Comparison of ENCODE assay signal across 22 cellular contexts in the genomic region with DNA sequence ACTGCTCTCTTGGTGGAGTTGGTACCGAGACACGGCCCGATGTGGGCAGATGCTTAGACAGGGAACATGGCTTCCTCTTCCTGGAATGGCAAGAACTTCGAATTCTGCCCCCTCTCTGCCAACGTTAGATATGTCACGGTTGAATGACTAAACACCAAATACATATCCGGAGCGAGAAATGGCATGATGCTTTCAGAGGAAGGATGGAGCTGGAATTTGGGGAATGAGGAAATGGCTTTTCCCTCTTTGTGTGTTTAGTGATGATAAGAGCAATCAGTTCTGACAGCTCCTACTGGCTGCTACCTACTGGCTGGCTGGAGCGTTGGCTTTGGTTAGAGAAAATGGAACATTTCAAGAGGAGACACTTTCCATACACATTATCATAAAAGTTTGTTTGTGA.
DNase-seq lines count a peak whose midpoint lies in the region; ATAC-seq, FAIRE-seq and TF ChIP-seq lines count a peak whose summit lies in the region.
"Had no signal": no experiment of that assay in that cellular context is flagged by ENCODE, and none has a peak within 500 bp of the region (broad histone marks: within the 10 kb centered on the region; RNA-seq: fewer than 3 reads in every experiment).

No MANE protein-coding gene starts in this region.

- no peaks in the 10 kb centered on the region for H3K9me1 ChIP-seq in K562 (ENCODE audit: control insufficient read depth, insufficient read depth, low read length)

- intact Hi-C loops in K562 (cut with micrococcal nuclease) = no loop called here

- DNase-seq in ELR (ENCODE audit: low read depth) (peak; percentile 7), K562 (ENCODE audit: extremely low read depth in 1 of 4, low spot score in 3 of 4) (peak; percentile 14 to 62 (median 26)), fibroblast of pulmonary artery (ENCODE audit: low read depth) (peak; percentile 65), pulmonary artery endothelial cell (ENCODE audit: low read depth, low spot score) (peak; percentile 69), suprapubic skin (ENCODE audit: low spot score in 2 of 2) (no peak), MG63 (no peak)
- DNase-seq in effector memory CD4-positive, alpha-beta T cell = no peak
- DNase-seq: activated CD4-positive, alpha-beta memory T cell treated with anti-CD3 and anti-CD28 coated beads for 36 hours; activated CD8-positive, alpha-beta memory T cell treated with anti-CD3 and anti-CD28 coated beads, Interleukin-2, amount 50 U/mL, for 4 hours; erythroblast; foreskin fibroblast; left colon; NCI-H1105; NCI-H2029; NCI-H345; NCI-H748 treated with DMSO at 0.1 percent for 48 hours; stimulated activated CD4-positive, alpha-beta T cell treated with anti-CD3 and anti-CD28 coated beads, Interleukin-2, amount 100 ng/mL, for 48 hours; transverse colon had no signal

- peak; percentile 68 for ATAC-seq in K562
- ATAC-seq: left colon had no signal

- no peaks in the 10 kb centered on the region for H4K20me1 ChIP-seq in K562 (replicated peaks; ENCODE audit: control insufficient read depth, insufficient read depth, low read length)

- CTCF ChIA-PET in K562 (lab: Yijun Ruan, JAX; ENCODE audit: low intra/inter-chr PET ratio) = no interaction called here

- in situ Hi-C loops in K562 (cut with MboI) = no loop called here

- no peaks in the 10 kb centered on the region for H3K36me3 ChIP-seq in K562 (ENCODE audit: control insufficient read depth, insufficient read depth, low read length)
- no peaks in the 10 kb centered on the region for H3K36me3 ChIP-seq in suprapubic skin
- H3K36me3 ChIP-seq in effector memory CD4-positive, alpha-beta T cell (ENCODE audit: control insufficient read depth, insufficient read depth, low read length) = no peaks in the 10 kb centered on the region
- H3K36me3 ChIP-seq in MG63 = peaks cover 4% of the 10 kb centered on the region
- H3K36me3 ChIP-seq: right atrium auricular region, transverse colon had no signal

- H3K27me3 ChIP-seq in K562 (ENCODE audit: control insufficient read depth in 2 of 2, insufficient read depth in 2 of 2, low read length in 2 of 2) (no peaks in the 10 kb centered on the region), suprapubic skin (no peaks in the 10 kb centered on the region), MG63 (no peaks in the 10 kb centered on the region)
- H3K27me3 ChIP-seq in effector memory CD4-positive, alpha-beta T cell (replicated peaks; ENCODE audit: control insufficient read depth, insufficient read depth, low read length, poor library complexity, severe bottlenecking) = no peaks in the 10 kb centered on the region
- H3K27me3 ChIP-seq: right atrium auricular region, transverse colon had no signal

- peak; percentile 59; the same call in 1 of the 2 replicates for TF ChIP-seq EP300 in K562 (IDR thresholded peaks at IDR 0.05; ENCODE audit: low read length)
- no peak for TF ChIP-seq EP300 in suprapubic skin (IDR thresholded peaks at IDR 0.05)

- TF ChIP-seq POLR2A in K562 (conservative IDR thresholded peaks at IDR 0.05) (no peak), suprapubic skin (IDR thresholded peaks at IDR 0.05) (no peak)

- peak in 2 of 3 experiments; percentile 20 to 22; a peak in 2 of 6 replicates for TF ChIP-seq CTCF in K562 (IDR thresholded peaks at IDR 0.05 in 2 of 3, conservative IDR thresholded peaks at IDR 0.05 in 1 of 3; ENCODE audit: insufficient read depth in 2 of 3, low read depth in 1 of 3, low read length in 3 of 3)
- TF ChIP-seq CTCF in fibroblast of pulmonary artery (IDR thresholded peaks at IDR 0.05; ENCODE audit: low read length, missing control alignments) = peak; percentile 12
- no peak for TF ChIP-seq CTCF in suprapubic skin (IDR thresholded peaks at IDR 0.05)

- WGBS in K562 (ENCODE audit: insufficient coverage, low coverage, missing lambda C conversion rate) = 6% methylated on average over 9 of the region's 9 CpGs
- WGBS in suprapubic skin = 89% methylated on average over 9 of the region's 9 CpGs

- no peak overlapping the region for H3K27ac ChIP-seq in K562 (ENCODE audit: extremely low read depth, low read depth, low read length)
- H3K27ac ChIP-seq in suprapubic skin = no peak overlapping the region
- H3K27ac ChIP-seq in effector memory CD4-positive, alpha-beta T cell (ENCODE audit: insufficient read depth, low read length, poor library complexity, severe bottlenecking) = no peak overlapping the region
- H3K27ac ChIP-seq: C4-2B, parathyroid adenoma, right atrium auricular region, transverse colon had no signal

- H3K9me3 ChIP-seq in K562 (replicated peaks; ENCODE audit: control insufficient read depth, insufficient read depth, low read depth, low read length) (no peaks in the 10 kb centered on the region), suprapubic skin (no peaks in the 10 kb centered on the region), MG63 (peaks cover 9% of the 10 kb centered on the region)
- H3K9me3 ChIP-seq in effector memory CD4-positive, alpha-beta T cell (ENCODE audit: control insufficient read depth, low read length) = no peaks in the 10 kb centered on the region
- H3K9me3 ChIP-seq: right atrium auricular region, transverse colon had no signal

- H2AFZ ChIP-seq in K562 (ENCODE audit: low read depth, low read length) = no peak overlapping the region; the same call in 1 of the 2 replicates
- H2AFZ ChIP-seq: parathyroid adenoma had no signal

- H3K9ac ChIP-seq in K562 (ENCODE audit: insufficient read depth in 1 of 2, low read depth in 2 of 2, low read length in 2 of 2) = 0 out of 4 replicates have a peak overlapping the region, but pooled peaks of 1 of the 2 experiments have one; percentile 35
- H3K9ac ChIP-seq: parathyroid adenoma had no signal

- H3K79me2 ChIP-seq in K562 (ENCODE audit: control insufficient read depth, insufficient read depth, low read length) = no peaks in the 10 kb centered on the region
- H3K79me2 ChIP-seq: parathyroid adenoma had no signal

- POLR2A ChIA-PET in K562 (lab: Yijun Ruan, JAX) = no interaction called here

- H3K4me3 ChIP-seq in K562 (no peak overlapping the region), fibroblast of pulmonary artery (replicated peaks; ENCODE audit: low read depth, low read length) (no peak overlapping the region), suprapubic skin (no peak overlapping the region), MG63 (no peak overlapping the region)
- H3K4me3 ChIP-seq in effector memory CD4-positive, alpha-beta T cell (ENCODE audit: insufficient read depth, low read depth, low read length, poor library complexity, severe bottlenecking) = no peak overlapping the region
- H3K4me3 ChIP-seq: right atrium auricular region, transverse colon had no signal

- H3K4me2 ChIP-seq in K562 (ENCODE audit: insufficient read depth, low read length) = no peak overlapping the region

- no TSS peak for BruUV-seq in K562 (replicated peaks; lab: Mats Ljungman, UMichigan)

- FAIRE-seq in K562 (lab: Jason Lieb, UNC) = peak; percentile 80
- FAIRE-seq: TTC549 had no signal

- H3K4me1 ChIP-seq in K562 (replicated peaks in 1 of 2; ENCODE audit: control insufficient read depth in 2 of 2, insufficient read depth in 2 of 2, low read length in 2 of 2) = peaks cover 0 to 4% of the 10 kb centered on the region in 2 experiments; a peak in 2 of 5 replicates
- no peaks in the 10 kb centered on the region for H3K4me1 ChIP-seq in suprapubic skin
- no peaks in the 10 kb centered on the region for H3K4me1 ChIP-seq in effector memory CD4-positive, alpha-beta T cell (ENCODE audit: control insufficient read depth, insufficient read depth, low read length, poor library complexity, severe bottlenecking)
- H3K4me1 ChIP-seq: parathyroid adenoma, right atrium auricular region, transverse colon had no signal

- peak in 1 of 2 experiments; percentile 13; a peak in 1 of 4 replicates for TF ChIP-seq RAD21 in K562 (CRISPR knock-in tag; conservative IDR thresholded peaks at IDR 0.05 in 1 of 2, IDR thresholded peaks at IDR 0.05 in 1 of 2)

TF ChIP-seq in K562, 482 proteins besides CTCF, POLR2A, EP300 and RAD21 (continues in another document):
- TF ChIP-seq ZNF174 (CRISPR knock-in tag; IDR thresholded peaks at IDR 0.05) (no peak), POLR2G (IDR thresholded peaks at IDR 0.05; ENCODE audit: low read depth, low read length) (no peak), TRIM28 (IDR thresholded peaks at IDR 0.05) (no peak), HMG20B (CRISPR knock-in tag; IDR thresholded peaks at IDR 0.05) (no peak), WHSC1 (IDR thresholded peaks at IDR 0.05; ENCODE audit: low read length) (no peak), ZNF140 (CRISPR knock-in tag; IDR thresholded peaks at IDR 0.05) (no peak), ZNF766 (CRISPR knock-in tag; conservative IDR thresholded peaks at IDR 0.05) (no peak), ZNF354B (CRISPR knock-in tag; IDR thresholded peaks at IDR 0.05) (no peak), CEBPB (tag; IDR thresholded peaks at IDR 0.05) (no peak)
- TF ChIP-seq, protein P1, sequence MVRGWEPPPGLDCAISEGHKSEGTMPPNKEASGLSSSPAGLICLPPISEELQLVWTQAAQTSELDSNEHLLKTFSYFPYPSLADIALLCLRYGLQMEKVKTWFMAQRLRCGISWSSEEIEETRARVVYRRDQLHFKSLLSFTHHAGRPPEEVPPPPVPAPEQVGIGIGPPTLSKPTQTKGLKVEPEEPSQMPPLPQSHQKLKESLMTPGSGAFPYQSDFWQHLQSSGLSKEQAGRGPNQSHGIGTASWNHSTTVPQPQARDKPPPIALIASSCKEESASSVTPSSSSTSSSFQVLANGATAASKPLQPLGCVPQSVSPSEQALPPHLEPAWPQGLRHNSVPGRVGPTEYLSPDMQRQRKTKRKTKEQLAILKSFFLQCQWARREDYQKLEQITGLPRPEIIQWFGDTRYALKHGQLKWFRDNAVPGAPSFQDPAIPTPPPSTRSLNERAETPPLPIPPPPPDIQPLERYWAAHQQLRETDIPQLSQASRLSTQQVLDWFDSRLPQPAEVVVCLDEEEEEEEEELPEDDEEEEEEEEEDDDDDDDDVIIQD (CRISPR knock-in tag; IDR thresholded peaks at IDR 0.05) = no peak
- TF ChIP-seq, protein P2, sequence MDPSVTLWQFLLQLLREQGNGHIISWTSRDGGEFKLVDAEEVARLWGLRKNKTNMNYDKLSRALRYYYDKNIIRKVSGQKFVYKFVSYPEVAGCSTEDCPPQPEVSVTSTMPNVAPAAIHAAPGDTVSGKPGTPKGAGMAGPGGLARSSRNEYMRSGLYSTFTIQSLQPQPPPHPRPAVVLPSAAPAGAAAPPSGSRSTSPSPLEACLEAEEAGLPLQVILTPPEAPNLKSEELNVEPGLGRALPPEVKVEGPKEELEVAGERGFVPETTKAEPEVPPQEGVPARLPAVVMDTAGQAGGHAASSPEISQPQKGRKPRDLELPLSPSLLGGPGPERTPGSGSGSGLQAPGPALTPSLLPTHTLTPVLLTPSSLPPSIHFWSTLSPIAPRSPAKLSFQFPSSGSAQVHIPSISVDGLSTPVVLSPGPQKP (CRISPR knock-in tag; IDR thresholded peaks at IDR 0.05) = no peak

Comparison
In these comparisons a context has a peak if more than half of its experiments do, and no peak if none do; other contexts are left out.
1. DNase-seq: peak in ELR (single experiment), K562 (4 of 4), fibroblast of pulmonary artery (single experiment) and pulmonary artery endothelial cell (single experiment); none in suprapubic skin (0 of 2), effector memory CD4-positive, alpha-beta T cell (0 of 3) and MG63 (single experiment).
2. CTCF ChIP-seq: peak in K562 (2 of 3) and fibroblast of pulmonary artery (single experiment); none in suprapubic skin (0 of 2).